In the genomic region with DNA sequence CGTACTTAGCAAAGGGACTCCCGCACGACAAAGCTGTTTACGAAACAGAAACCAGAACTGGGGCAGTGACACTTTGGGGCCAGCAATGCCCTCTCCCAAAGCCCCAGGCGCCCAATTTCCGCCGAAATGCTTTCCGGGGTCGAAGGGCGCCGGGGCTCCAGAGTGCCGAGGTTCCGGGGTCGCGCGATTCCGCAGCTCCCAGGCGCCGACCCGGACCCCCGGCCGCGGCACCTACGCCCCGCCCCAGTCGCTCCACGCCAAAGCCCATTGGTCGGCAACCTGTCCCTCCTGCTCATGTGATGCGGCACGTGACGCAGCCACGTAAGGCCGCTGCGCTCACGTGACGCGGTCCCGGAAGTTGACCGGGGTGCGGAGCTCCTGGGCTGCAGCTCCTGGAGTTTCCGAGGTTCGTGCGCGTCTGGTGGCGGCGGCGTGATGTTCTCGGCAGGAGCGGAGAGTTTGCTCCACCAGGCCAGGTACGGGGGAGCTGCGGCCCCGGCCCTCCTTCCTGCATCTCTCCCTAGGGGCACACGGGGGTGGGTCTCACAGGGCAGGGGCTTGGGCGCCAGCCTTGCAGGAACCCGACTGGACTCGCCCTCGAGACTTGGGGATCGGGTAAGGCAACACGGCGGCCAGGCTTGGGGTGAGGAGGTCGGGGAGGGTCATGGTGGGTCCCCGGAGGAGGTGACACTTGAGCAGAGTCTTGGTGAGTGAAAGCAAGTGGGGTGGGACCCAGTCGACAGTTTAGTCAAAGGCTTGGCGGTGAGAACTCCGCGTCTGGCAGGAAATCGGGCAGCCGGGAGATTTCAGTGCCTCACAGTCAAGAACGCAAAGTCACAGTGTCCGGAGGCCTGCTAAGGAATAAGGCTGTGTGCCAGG, we compare ENCODE assay signal across 8 cellular contexts.
DNase-seq lines count a peak whose midpoint lies in the region; ATAC-seq lines count a peak whose summit lies in the region.

A gene with protein sequence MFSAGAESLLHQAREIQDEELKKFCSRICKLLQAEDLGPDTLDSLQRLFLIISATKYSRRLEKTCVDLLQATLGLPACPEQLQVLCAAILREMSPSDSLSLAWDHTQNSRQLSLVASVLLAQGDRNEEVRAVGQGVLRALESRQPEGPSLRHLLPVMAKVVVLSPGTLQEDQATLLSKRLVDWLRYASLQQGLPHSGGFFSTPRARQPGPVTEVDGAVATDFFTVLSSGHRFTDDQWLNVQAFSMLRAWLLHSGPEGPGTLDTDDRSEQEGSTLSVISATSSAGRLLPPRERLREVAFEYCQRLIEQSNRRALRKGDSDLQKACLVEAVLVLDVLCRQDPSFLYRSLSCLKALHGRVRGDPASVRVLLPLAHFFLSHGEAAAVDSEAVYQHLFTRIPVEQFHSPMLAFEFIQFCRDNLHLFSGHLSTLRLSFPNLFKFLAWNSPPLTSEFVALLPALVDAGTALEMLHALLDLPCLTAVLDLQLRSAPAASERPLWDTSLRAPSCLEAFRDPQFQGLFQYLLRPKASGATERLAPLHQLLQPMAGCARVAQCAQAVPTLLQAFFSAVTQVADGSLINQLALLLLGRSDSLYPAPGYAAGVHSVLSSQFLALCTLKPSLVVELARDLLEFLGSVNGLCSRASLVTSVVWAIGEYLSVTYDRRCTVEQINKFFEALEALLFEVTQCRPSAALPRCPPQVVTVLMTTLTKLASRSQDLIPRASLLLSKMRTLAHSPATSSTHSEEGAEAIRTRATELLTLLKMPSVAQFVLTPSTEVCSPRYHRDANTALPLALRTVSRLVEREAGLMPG (plus strand): TSS at position 343 of the 879 bp plus-strand sequence. CDS start 93 bp downstream, at position 436.

- peak; percentile 99 for DNase-seq in GM19240 (ENCODE audit: insufficient read length, low spot score)
- peak; percentile 89 to 96 for DNase-seq in NCI-H526 (lab: John Stamatoyannopoulos, UW)
- peak; percentile 96 for DNase-seq in activated CD4-positive, alpha-beta T cell treated with anti-CD3 and anti-CD28 coated beads for 48 hours
- DNase-seq in kidney tubule cell (ENCODE audit: low spot score), result peak; percentile 97
- DNase-seq in stimulated activated CD4-positive, alpha-beta T cell treated with anti-CD3 and anti-CD28 coated beads, Interleukin-1b, Interleukin-23, amount 100 ng/mL, for 1 hour (ENCODE audit: low read depth in 2 of 2), result peak; percentile 81 to 87

- H3K4me1 ChIP-seq in BLaER1, result peaks cover 26% of the 10 kb centered on the region

- H3K4me3 ChIP-seq in BLaER1, result peak within 1 kb of the TSS; percentile 85

- peak; percentile 87 for ATAC-seq in HG03457 (IDR thresholded peaks at IDR 0.05; ENCODE audit: unreplicated experiment)

- peak within 1 kb of the TSS; percentile 91 for H3K9ac ChIP-seq in BLaER1

- no peaks in the 10 kb centered on the region for H3K27me3 ChIP-seq in BLaER1

- no peaks in the 10 kb centered on the region for H3K9me3 ChIP-seq in BLaER1

- peaks cover 43% of the 10 kb centered on the region for H4K20me1 ChIP-seq in BLaER1

- H3K27ac ChIP-seq in BLaER1, result peak within 1 kb of the TSS; percentile 92
- peak within 1 kb of the TSS; percentile 84 for H3K27ac ChIP-seq in cingulate gyrus (ENCODE audit: low read depth, low read length)

- H3K36me3 ChIP-seq in BLaER1, result peaks cover 43% of the 10 kb centered on the region

- peak within 1 kb of the TSS; percentile 96 for H3K4me2 ChIP-seq in BLaER1

Comparison
In these comparisons a context has a peak if more than half of its experiments do, and no peak if none do; other contexts are left out.
1. Peak in every context shown above with its lines: DNase-seq, ATAC-seq, H3K4me3 ChIP-seq and H3K27ac ChIP-seq.